ENCODE assay signal across 24 cellular contexts in genomic region chr9:127055745-127056402, GRCh38.
"Had no signal": no experiment of that assay in that cellular context is flagged by ENCODE, and none has a peak within 500 bp of the region (broad histone marks: within the 10 kb centered on the region; RNA-seq: fewer than 3 reads in every experiment).

No MANE protein-coding gene starts in this region.

- H3K27ac ChIP-seq: adrenal gland, ascending aorta, brain microvascular endothelial cell, foreskin keratinocyte, hepatocyte, left lung, pancreas, right lobe of liver, thoracic aorta, upper lobe of left lung, WERI-Rb-1 had no signal

- H3K27me3 Mint-ChIP-seq: activated naive CD8-positive, alpha-beta T cell; activated T-helper 17 cell treated with anti-CD3 and anti-CD28 coated beads, Interleukin-2, amount 50 U/mL, for 72 hours; naive thymus-derived CD8-positive, alpha-beta T cell; stimulated activated naive B cell treated with anti-CD40 and anti-IgM and Interleukin-4, amounts not matched to agents 10 μg/mL and 1 μg/mL and 100 μg/mL, for 72 hours had no signal

- ATAC-seq: activated T-helper 17 cell treated with anti-CD3 and anti-CD28 coated beads, Interleukin-2, amount 50 U/mL, for 72 hours; foreskin keratinocyte; left lung; naive thymus-derived CD8-positive, alpha-beta T cell; pancreas; right lobe of liver; stimulated activated naive B cell treated with anti-CD40 and anti-IgM and Interleukin-4, amounts not matched to agents 10 μg/mL and 1 μg/mL and 100 μg/mL, for 72 hours had no signal

- H3K4me1 Mint-ChIP-seq: immature natural killer cell had no signal

- DNase-seq: activated CD4-positive, CD25-positive, alpha-beta regulatory T cell treated with anti-CD3 and anti-CD28 coated beads, Interleukin-2, amount 50 U/mL, for 72 hours; activated T-cell treated with anti-CD3 and anti-CD28 coated beads, Interleukin-2, amount 50 U/mL, for 1 hour; adrenal gland; brain microvascular endothelial cell; effector CD4-positive, alpha-beta T cell; erythroblast; foreskin keratinocyte; immature natural killer cell; left lung; mammary epithelial cell; naive thymus-derived CD8-positive, alpha-beta T cell; pancreas; right lobe of liver; small intestine; stimulated activated naive B cell treated with anti-CD40 and anti-IgM and Interleukin-4, amounts not matched to agents 10 μg/mL and 1 μg/mL and 100 μg/mL, for 72 hours; T-helper 1 cell; upper lobe of left lung; WERI-Rb-1 had no signal

- H3K4me1 ChIP-seq: pancreas, right lobe of liver had no signal

- H3K27ac Mint-ChIP-seq: activated naive CD8-positive, alpha-beta T cell; activated T-helper 17 cell treated with anti-CD3 and anti-CD28 coated beads, Interleukin-2, amount 50 U/mL, for 72 hours; mesothelial cell of epicardium; stimulated activated naive B cell treated with anti-CD40 and anti-IgM and Interleukin-4, amounts not matched to agents 10 μg/mL and 1 μg/mL and 100 μg/mL, for 72 hours had no signal

- H3K36me3 ChIP-seq: adrenal gland, ascending aorta, brain microvascular endothelial cell, left lung, right lobe of liver, thoracic aorta, upper lobe of left lung had no signal

- H3K9me3 Mint-ChIP-seq: activated T-helper 17 cell treated with anti-CD3 and anti-CD28 coated beads, Interleukin-2, amount 50 U/mL, for 72 hours; immature natural killer cell; mesothelial cell of epicardium; naive thymus-derived CD8-positive, alpha-beta T cell; stimulated activated naive B cell treated with anti-CD40 and anti-IgM and Interleukin-4, amounts not matched to agents 10 μg/mL and 1 μg/mL and 100 μg/mL, for 72 hours had no signal

- H3K9me3 ChIP-seq: adrenal gland, ascending aorta, left lung, pancreas, right lobe of liver, thoracic aorta, upper lobe of left lung had no signal

- H3K27me3 ChIP-seq: adrenal gland, ascending aorta, brain microvascular endothelial cell, foreskin keratinocyte, hepatocyte, left lung, pancreas, right lobe of liver, upper lobe of left lung had no signal

- H3K4me3 Mint-ChIP-seq: activated naive CD8-positive, alpha-beta T cell; activated T-helper 17 cell treated with anti-CD3 and anti-CD28 coated beads, Interleukin-2, amount 50 U/mL, for 72 hours; immature natural killer cell; mesothelial cell of epicardium; naive thymus-derived CD8-positive, alpha-beta T cell; stimulated activated naive B cell treated with anti-CD40 and anti-IgM and Interleukin-4, amounts not matched to agents 10 μg/mL and 1 μg/mL and 100 μg/mL, for 72 hours had no signal

- H3K36me3 Mint-ChIP-seq: mesothelial cell of epicardium had no signal

- H3K4me3 ChIP-seq: adrenal gland, ascending aorta, hepatocyte, left lung, pancreas, right lobe of liver, thoracic aorta, upper lobe of left lung had no signal
